In the genomic region with DNA sequence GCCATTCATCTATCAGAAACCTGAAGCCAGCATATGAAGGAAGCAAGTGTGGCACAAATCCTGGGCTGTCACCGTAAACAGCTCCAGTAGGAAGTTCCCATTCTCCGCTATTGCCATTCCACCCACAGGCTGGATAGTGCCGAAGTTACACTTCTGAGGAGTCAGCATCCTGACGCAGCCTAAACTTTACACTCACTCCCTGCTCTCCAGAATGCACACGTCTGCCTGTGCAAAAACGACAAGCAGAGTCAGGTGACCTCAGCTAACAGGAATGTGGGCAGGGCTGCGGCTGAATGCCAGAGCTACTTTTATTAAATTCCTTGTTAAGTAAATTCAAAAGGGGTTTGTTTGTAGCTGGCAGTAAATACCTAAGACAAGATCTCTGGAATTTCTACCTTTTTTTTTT, we compare ENCODE assay signal across 8 cellular contexts. TPM values are rescaled to one million over a fixed set of nuclear protein-coding genes. Genes with fewer than 3 reads are reported as not detected.
DNase-seq lines count a peak whose midpoint lies in the region; ATAC-seq and TF ChIP-seq lines count a peak whose summit lies in the region.

No MANE protein-coding gene starts in this region.

- CTCF ChIA-PET in activated CD8-positive, alpha-beta memory T cell treated with anti-CD3 and anti-CD28 coated beads, Interleukin-2, amount 10 ng/mL, durations not matched to agents 7 days and 5 days (lab: Charles Lee), result interaction anchor here (1.1 kb wide), 1 partner anchor 17 kb away, joined by 3 read pairs; no protein-coding TSS in a partner anchor

- H3K9me3 Mint-ChIP-seq in activated CD8-positive, alpha-beta memory T cell treated with anti-CD3 and anti-CD28 coated beads, Interleukin-2, amount 10 ng/mL, durations not matched to agents 7 days and 5 days (ENCODE audit: low read depth), result no peaks in the 10 kb centered on the region
- no peaks in the 10 kb centered on the region for H3K9me3 Mint-ChIP-seq in brain
- H3K9me3 Mint-ChIP-seq in stimulated activated naive B cell treated with anti-CD40 and anti-IgM and Interleukin-4, amounts not matched to agents 10 μg/mL and 1 μg/mL and 100 μg/mL, for 72 hours, result no peaks in the 10 kb centered on the region

- H3K4me1 Mint-ChIP-seq in activated CD8-positive, alpha-beta memory T cell treated with anti-CD3 and anti-CD28 coated beads, Interleukin-2, amount 10 ng/mL, durations not matched to agents 7 days and 5 days, result no peaks in the 10 kb centered on the region
- peaks cover 11% of the 10 kb centered on the region for H3K4me1 Mint-ChIP-seq in brain
- H3K4me1 Mint-ChIP-seq in stimulated activated naive B cell treated with anti-CD40 and anti-IgM and Interleukin-4, amounts not matched to agents 10 μg/mL and 1 μg/mL and 100 μg/mL, for 72 hours, result peaks cover 6 to 12% of the 10 kb centered on the region in 2 donors

- H3K4me3 Mint-ChIP-seq in activated CD8-positive, alpha-beta memory T cell treated with anti-CD3 and anti-CD28 coated beads, Interleukin-2, amount 10 ng/mL, durations not matched to agents 7 days and 5 days, result no peak overlapping the region
- H3K4me3 Mint-ChIP-seq in brain, result peak overlapping the region in 1 of 5 experiments; percentile 40
- no peak overlapping the region for H3K4me3 Mint-ChIP-seq in stimulated activated naive B cell treated with anti-CD40 and anti-IgM and Interleukin-4, amounts not matched to agents 10 μg/mL and 1 μg/mL and 100 μg/mL, for 72 hours

- H3K27ac ChIP-seq in uterus, result peak overlapping the region in 1 of 2 donors; percentile 17

- no peaks in the 10 kb centered on the region for H3K4me1 ChIP-seq in uterus

- no peak for TF ChIP-seq CTCF in brain (conservative IDR thresholded peaks at IDR 0.05)
- TF ChIP-seq CTCF in kidney epithelial cell (IDR thresholded peaks at IDR 0.05; ENCODE audit: insufficient read depth, low read length, poor library complexity, severe bottlenecking), result no peak
- TF ChIP-seq CTCF in uterus (IDR thresholded peaks at IDR 0.05), result no peak

- intact Hi-C loops in uterus (cut with DNase I; ENCODE audit: low total_unique reads), result no loop called here

- H3K9me3 ChIP-seq in uterus, result no peaks in the 10 kb centered on the region

- H3K36me3 Mint-ChIP-seq in activated CD8-positive, alpha-beta memory T cell treated with anti-CD3 and anti-CD28 coated beads, Interleukin-2, amount 10 ng/mL, durations not matched to agents 7 days and 5 days, result peaks cover 41% of the 10 kb centered on the region
- peaks cover 70% of the 10 kb centered on the region for H3K36me3 Mint-ChIP-seq in brain
- H3K36me3 Mint-ChIP-seq in stimulated activated naive B cell treated with anti-CD40 and anti-IgM and Interleukin-4, amounts not matched to agents 10 μg/mL and 1 μg/mL and 100 μg/mL, for 72 hours, result peaks cover 36 to 65% of the 10 kb centered on the region in 2 donors

- H3K36me3 ChIP-seq in kidney epithelial cell (ENCODE audit: control insufficient read depth, insufficient read depth, low read length) (peaks cover 3% of the 10 kb centered on the region), uterus (no peaks in the 10 kb centered on the region)

- no peaks in the 10 kb centered on the region for H3K27me3 ChIP-seq in kidney epithelial cell (ENCODE audit: control insufficient read depth, insufficient read depth, low read length)
- H3K27me3 ChIP-seq in uterus, result no peaks in the 10 kb centered on the region

- TF ChIP-seq POLR2A in uterus (IDR thresholded peaks at IDR 0.05), result no peak

- DNase-seq in activated CD8-positive, alpha-beta memory T cell treated with anti-CD3 and anti-CD28 coated beads for 24 hours, result peak; percentile 33
- DNase-seq in activated CD8-positive, alpha-beta memory T cell treated with anti-CD3 and anti-CD28 coated beads, Interleukin-2, amount 10 ng/mL, durations not matched to agents 7 days and 5 days, result no peak
- DNase-seq in kidney epithelial cell (ENCODE audit: low read depth) (peak; percentile 94), uterus (peak; percentile 58 to 62), NCI-H524 treated with DMSO at 0.1 percent for 48 hours (lab: John Stamatoyannopoulos, UW) (no peak)
- no peak for DNase-seq in stimulated activated naive B cell treated with anti-CD40 and anti-IgM and Interleukin-4, amounts not matched to agents 10 μg/mL and 1 μg/mL and 100 μg/mL, for 72 hours

- H3K27ac Mint-ChIP-seq in activated CD8-positive, alpha-beta memory T cell treated with anti-CD3 and anti-CD28 coated beads, Interleukin-2, amount 10 ng/mL, durations not matched to agents 7 days and 5 days, result no peak overlapping the region
- H3K27ac Mint-ChIP-seq in brain, result peak overlapping the region in 4 of 5 experiments; percentile 33 to 89 (median 66)
- H3K27ac Mint-ChIP-seq in stimulated activated naive B cell treated with anti-CD40 and anti-IgM and Interleukin-4, amounts not matched to agents 10 μg/mL and 1 μg/mL and 100 μg/mL, for 72 hours, result no peak overlapping the region

- H3K27me3 Mint-ChIP-seq in activated CD8-positive, alpha-beta memory T cell treated with anti-CD3 and anti-CD28 coated beads, Interleukin-2, amount 10 ng/mL, durations not matched to agents 7 days and 5 days, result no peaks in the 10 kb centered on the region
- no peaks in the 10 kb centered on the region for H3K27me3 Mint-ChIP-seq in brain
- H3K27me3 Mint-ChIP-seq in stimulated activated naive B cell treated with anti-CD40 and anti-IgM and Interleukin-4, amounts not matched to agents 10 μg/mL and 1 μg/mL and 100 μg/mL, for 72 hours, result no peaks in the 10 kb centered on the region

- no peak overlapping the region for H3K4me3 ChIP-seq in kidney epithelial cell (ENCODE audit: low read depth, low read length)
- H3K4me3 ChIP-seq in uterus, result no peak overlapping the region

- no peak for ATAC-seq in activated CD8-positive, alpha-beta memory T cell treated with anti-CD3 and anti-CD28 coated beads, Interleukin-2, amount 10 ng/mL, durations not matched to agents 7 days and 5 days
- ATAC-seq in HG02973 (IDR thresholded peaks at IDR 0.05; ENCODE audit: unreplicated experiment), result no peak
- ATAC-seq in stimulated activated naive B cell treated with anti-CD40 and anti-IgM and Interleukin-4, amounts not matched to agents 10 μg/mL and 1 μg/mL and 100 μg/mL, for 72 hours (replicated peaks), result no peak

RNA-seq across cellular contexts. Expression of gene NFRKB, which starts 33.7 kb away (rescaled TPM):
- total RNA-seq in activated CD8-positive, alpha-beta memory T cell treated with anti-CD3 and anti-CD28 coated beads, Interleukin-2, amount 10 ng/mL, durations not matched to agents 7 days and 5 days, result 10 to 100 TPM; 31.8 to 39.9 TPM
- polyA plus RNA-seq in brain (ENCODE audit: insufficient read depth, low read depth, low replicate concordance), result 22.7 TPM
- total RNA-seq in kidney epithelial cell (30.1 and 31.7 TPM in 2 replicates), uterus (10 to 100 TPM in 3 of 4 donors, 1 to 10 TPM in 1; 8.8 to 59.6 (median 34.6) TPM)

RNA-seq across cellular contexts. Expression of gene TMEM45B, which starts 46.1 kb away (rescaled TPM):
- under 1 TPM in 1 of 2 experiments, not detected in 1; 0.18 TPM for total RNA-seq in activated CD8-positive, alpha-beta memory T cell treated with anti-CD3 and anti-CD28 coated beads, Interleukin-2, amount 10 ng/mL, durations not matched to agents 7 days and 5 days
- 4.7 TPM for polyA plus RNA-seq in brain (ENCODE audit: insufficient read depth, low read depth, low replicate concordance)
- 2.3 and 2.8 TPM in 2 replicates for total RNA-seq in kidney epithelial cell
- 1 to 10 TPM in 1 of 4 donors, under 1 TPM in 2, not detected in 1; 0.18 to 2.1 (median 0.29) TPM for total RNA-seq in uterus

Comparison
In these comparisons a context has a peak if more than half of its experiments do, and no peak if none do; other contexts are left out.
1. DNase-seq: peak in activated CD8-positive, alpha-beta memory T cell treated with anti-CD3 and anti-CD28 coated beads for 24 hours (single experiment), kidney epithelial cell (single experiment) and uterus (2 of 2); none in activated CD8-positive, alpha-beta memory T cell treated with anti-CD3 and anti-CD28 coated beads, Interleukin-2, amount 10 ng/mL, durations not matched to agents 7 days and 5 days (single experiment), NCI-H524 treated with DMSO at 0.1 percent for 48 hours (single experiment) and stimulated activated naive B cell treated with anti-CD40 and anti-IgM and Interleukin-4, amounts not matched to agents 10 μg/mL and 1 μg/mL and 100 μg/mL, for 72 hours (single experiment).
2. H3K27ac Mint-ChIP-seq: peak in brain (4 of 5); none in activated CD8-positive, alpha-beta memory T cell treated with anti-CD3 and anti-CD28 coated beads, Interleukin-2, amount 10 ng/mL, durations not matched to agents 7 days and 5 days (single experiment) and stimulated activated naive B cell treated with anti-CD40 and anti-IgM and Interleukin-4, amounts not matched to agents 10 μg/mL and 1 μg/mL and 100 μg/mL, for 72 hours (single experiment).